Comparison of ENCODE assay signal across 1 cellular context in the genomic region with DNA sequence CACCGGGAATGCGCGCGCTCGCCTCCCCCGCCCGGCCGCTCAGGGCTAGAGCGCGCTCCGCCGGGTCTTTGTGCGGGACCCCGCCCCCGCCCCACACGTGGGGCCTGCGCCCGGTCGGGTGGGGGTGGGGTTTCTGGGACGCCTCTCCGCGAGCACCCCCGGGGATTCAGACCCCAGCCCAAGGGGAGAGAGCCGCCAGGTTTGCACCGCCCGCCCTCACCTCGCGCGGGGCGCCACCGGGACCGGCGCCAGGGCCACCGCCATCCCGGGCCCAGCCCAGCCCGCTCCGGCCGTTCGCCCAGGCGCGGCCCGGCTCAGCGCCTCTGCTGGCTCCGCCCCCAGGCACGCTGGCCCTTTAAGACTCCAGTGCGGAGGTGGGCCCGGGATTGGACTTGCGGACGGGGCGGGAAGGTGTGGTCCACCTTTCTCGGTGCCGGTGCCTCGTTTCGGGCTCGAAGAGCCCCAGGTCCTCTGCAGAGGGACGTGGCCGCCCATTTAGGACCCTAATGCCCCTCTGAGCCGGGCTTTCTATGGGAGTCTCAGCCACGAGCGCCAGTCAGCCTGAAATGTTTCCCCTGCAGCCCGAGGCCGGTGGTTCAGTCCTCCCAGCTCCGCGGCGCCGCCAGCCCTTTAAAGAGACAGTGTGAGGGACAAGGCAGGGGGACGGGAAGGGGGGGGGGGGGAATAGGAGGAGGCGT.
TF ChIP-seq lines count a peak whose summit lies in the region.

No MANE protein-coding gene starts in this region.

TF ChIP-seq in K562, 482 proteins besides CTCF, POLR2A, EP300 and RAD21 (continued from another document and continues in another):
- TF ChIP-seq, protein P1, sequence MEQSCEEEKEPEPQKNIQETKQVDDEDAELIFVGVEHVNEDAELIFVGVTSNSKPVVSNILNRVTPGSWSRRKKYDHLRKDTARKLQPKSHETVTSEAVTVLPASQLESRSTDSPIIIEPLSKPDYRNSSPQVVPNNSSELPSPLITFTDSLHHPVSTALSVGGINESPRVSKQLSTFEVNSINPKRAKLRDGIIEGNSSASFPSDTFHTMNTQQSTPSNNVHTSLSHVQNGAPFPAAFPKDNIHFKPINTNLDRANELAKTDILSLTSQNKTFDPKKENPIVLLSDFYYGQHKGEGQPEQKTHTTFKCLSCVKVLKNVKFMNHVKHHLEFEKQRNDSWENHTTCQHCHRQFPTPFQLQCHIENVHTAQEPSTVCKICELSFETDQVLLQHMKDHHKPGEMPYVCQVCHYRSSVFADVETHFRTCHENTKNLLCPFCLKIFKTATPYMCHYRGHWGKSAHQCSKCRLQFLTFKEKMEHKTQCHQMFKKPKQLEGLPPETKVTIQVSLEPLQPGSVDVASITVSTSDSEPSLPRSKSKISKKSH (CRISPR knock-in tag; IDR thresholded peaks at IDR 0.05): no peak
- TF ChIP-seq ATF1 (CRISPR knock-in tag; IDR thresholded peaks at IDR 0.05) (no peak), ATF1 (tag; IDR thresholded peaks at IDR 0.05) (peak; percentile 32; the same call in 1 of the 2 replicates), SMARCB1 (IDR thresholded peaks at IDR 0.05; ENCODE audit: insufficient read length, low read depth) (no peak), ZFP1 (CRISPR knock-in tag; IDR thresholded peaks at IDR 0.05) (no peak), ZNF79 (CRISPR knock-in tag; IDR thresholded peaks at IDR 0.05; ENCODE audit: low read depth) (no peak), GATAD2B (IDR thresholded peaks at IDR 0.05; ENCODE audit: borderline replicate concordance) (peak; percentile 79), NFE2L1 (tag; IDR thresholded peaks at IDR 0.05; ENCODE audit: borderline replicate concordance, low read depth) (no peak), FOSL1 (tag; conservative IDR thresholded peaks at IDR 0.05) (0 out of 2 replicates have a peak, but pooled peaks have one; percentile 16), EP400 (IDR thresholded peaks at IDR 0.05) (peak; percentile 73; the same call in 1 of the 2 replicates), POLR2G (IDR thresholded peaks at IDR 0.05; ENCODE audit: low read depth, low read length) (peak; percentile 78), SREBF2 (CRISPR knock-in tag; IDR thresholded peaks at IDR 0.05) (no peak), SRSF7 (optimal IDR thresholded peaks at IDR 0.05; ENCODE audit: low read depth, low read length) (no peak), KLF16 (IDR thresholded peaks at IDR 0.05) (no peak), CBX3 (IDR thresholded peaks at IDR 0.05; ENCODE audit: borderline replicate concordance in 1 of 2, low read length in 2 of 2) (no peak), SMAD1 (IDR thresholded peaks at IDR 0.05; ENCODE audit: low read depth, low read length, partially characterized antibody) (peak; percentile 30), JUNB (CRISPR knock-in tag; conservative IDR thresholded peaks at IDR 0.05) (no peak), ASH1L (IDR thresholded peaks at IDR 0.05; ENCODE audit: borderline replicate concordance, low read depth, partially characterized antibody) (peak; percentile 85), COPS2 (conservative IDR thresholded peaks at IDR 0.05) (no peak), KDM4B (IDR thresholded peaks at IDR 0.05; ENCODE audit: borderline replicate concordance in 2 of 2, low read depth in 1 of 2) (peak in 1 of 2 experiments; percentile 64; a peak in 1 of 4 replicates), SMARCA4 (IDR thresholded peaks at IDR 0.05) (no peak), CSDE1 (IDR thresholded peaks at IDR 0.05) (no peak), ZNF695 (CRISPR knock-in tag; IDR thresholded peaks at IDR 0.05) (no peak), TEAD1 (CRISPR knock-in tag; IDR thresholded peaks at IDR 0.05) (peak; percentile 33 to 69; a peak in 2 of 4 replicates), NFIC (IDR thresholded peaks at IDR 0.05) (peak; percentile 20; the same call in 1 of the 2 replicates), CREM (IDR thresholded peaks at IDR 0.05; ENCODE audit: low read depth) (no peak), GABPA (tag; conservative IDR thresholded peaks at IDR 0.05; ENCODE audit: low read depth) (0 out of 2 replicates have a peak, but pooled peaks have one; percentile 14), ZFP36 (IDR thresholded peaks at IDR 0.05; ENCODE audit: low read depth, low read length, partially characterized antibody) (no peak), SIN3A (IDR thresholded peaks at IDR 0.05; ENCODE audit: borderline replicate concordance in 2 of 2, control insufficient read depth in 1 of 2, low read depth in 2 of 2, low read length in 2 of 2) (peak; percentile 51 to 85; a peak in 3 of 4 replicates), SAP30 (IDR thresholded peaks at IDR 0.05; ENCODE audit: borderline replicate concordance, insufficient read depth, low read depth, low read length, poor library complexity, severe bottlenecking) (peak; percentile 77), SP1 (CRISPR knock-in tag; IDR thresholded peaks at IDR 0.05) (peak; percentile 94), PHB (CRISPR knock-in tag; IDR thresholded peaks at IDR 0.05) (no peak), GABPB1 (CRISPR knock-in tag; IDR thresholded peaks at IDR 0.05) (no peak), HIVEP1 (CRISPR knock-in tag; IDR thresholded peaks at IDR 0.05) (no peak)
- TF ChIP-seq, protein P2, sequence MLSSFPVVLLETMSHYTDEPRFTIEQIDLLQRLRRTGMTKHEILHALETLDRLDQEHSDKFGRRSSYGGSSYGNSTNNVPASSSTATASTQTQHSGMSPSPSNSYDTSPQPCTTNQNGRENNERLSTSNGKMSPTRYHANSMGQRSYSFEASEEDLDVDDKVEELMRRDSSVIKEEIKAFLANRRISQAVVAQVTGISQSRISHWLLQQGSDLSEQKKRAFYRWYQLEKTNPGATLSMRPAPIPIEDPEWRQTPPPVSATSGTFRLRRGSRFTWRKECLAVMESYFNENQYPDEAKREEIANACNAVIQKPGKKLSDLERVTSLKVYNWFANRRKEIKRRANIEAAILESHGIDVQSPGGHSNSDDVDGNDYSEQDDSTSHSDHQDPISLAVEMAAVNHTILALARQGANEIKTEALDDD (IDR thresholded peaks at IDR 0.05): no peak
- TF ChIP-seq, protein P3, sequence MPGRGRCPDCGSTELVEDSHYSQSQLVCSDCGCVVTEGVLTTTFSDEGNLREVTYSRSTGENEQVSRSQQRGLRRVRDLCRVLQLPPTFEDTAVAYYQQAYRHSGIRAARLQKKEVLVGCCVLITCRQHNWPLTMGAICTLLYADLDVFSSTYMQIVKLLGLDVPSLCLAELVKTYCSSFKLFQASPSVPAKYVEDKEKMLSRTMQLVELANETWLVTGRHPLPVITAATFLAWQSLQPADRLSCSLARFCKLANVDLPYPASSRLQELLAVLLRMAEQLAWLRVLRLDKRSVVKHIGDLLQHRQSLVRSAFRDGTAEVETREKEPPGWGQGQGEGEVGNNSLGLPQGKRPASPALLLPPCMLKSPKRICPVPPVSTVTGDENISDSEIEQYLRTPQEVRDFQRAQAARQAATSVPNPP (IDR thresholded peaks at IDR 0.05; ENCODE audit: borderline replicate concordance, insufficient read depth, insufficient read length): no peak
- TF ChIP-seq, protein P4, sequence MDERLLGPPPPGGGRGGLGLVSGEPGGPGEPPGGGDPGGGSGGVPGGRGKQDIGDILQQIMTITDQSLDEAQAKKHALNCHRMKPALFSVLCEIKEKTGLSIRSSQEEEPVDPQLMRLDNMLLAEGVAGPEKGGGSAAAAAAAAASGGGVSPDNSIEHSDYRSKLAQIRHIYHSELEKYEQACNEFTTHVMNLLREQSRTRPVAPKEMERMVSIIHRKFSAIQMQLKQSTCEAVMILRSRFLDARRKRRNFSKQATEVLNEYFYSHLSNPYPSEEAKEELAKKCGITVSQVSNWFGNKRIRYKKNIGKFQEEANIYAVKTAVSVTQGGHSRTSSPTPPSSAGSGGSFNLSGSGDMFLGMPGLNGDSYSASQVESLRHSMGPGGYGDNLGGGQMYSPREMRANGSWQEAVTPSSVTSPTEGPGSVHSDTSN (CRISPR knock-in tag; IDR thresholded peaks at IDR 0.05; ENCODE audit: low read depth): no peak
- TF ChIP-seq, protein P4 (tag; conservative IDR thresholded peaks at IDR 0.05; ENCODE audit: low read depth): no peak
- TF ChIP-seq, protein P5, sequence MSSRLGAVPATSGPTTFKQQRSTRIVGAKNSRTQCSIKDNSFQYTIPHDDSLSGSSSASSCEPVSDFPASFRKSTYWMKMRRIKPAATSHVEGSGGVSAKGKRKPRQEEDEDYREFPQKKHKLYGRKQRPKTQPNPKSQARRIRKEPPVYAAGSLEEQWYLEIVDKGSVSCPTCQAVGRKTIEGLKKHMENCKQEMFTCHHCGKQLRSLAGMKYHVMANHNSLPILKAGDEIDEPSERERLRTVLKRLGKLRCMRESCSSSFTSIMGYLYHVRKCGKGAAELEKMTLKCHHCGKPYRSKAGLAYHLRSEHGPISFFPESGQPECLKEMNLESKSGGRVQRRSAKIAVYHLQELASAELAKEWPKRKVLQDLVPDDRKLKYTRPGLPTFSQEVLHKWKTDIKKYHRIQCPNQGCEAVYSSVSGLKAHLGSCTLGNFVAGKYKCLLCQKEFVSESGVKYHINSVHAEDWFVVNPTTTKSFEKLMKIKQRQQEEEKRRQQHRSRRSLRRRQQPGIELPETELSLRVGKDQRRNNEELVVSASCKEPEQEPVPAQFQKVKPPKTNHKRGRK (tag; IDR thresholded peaks at IDR 0.05): no peak
- TF ChIP-seq, protein P6, sequence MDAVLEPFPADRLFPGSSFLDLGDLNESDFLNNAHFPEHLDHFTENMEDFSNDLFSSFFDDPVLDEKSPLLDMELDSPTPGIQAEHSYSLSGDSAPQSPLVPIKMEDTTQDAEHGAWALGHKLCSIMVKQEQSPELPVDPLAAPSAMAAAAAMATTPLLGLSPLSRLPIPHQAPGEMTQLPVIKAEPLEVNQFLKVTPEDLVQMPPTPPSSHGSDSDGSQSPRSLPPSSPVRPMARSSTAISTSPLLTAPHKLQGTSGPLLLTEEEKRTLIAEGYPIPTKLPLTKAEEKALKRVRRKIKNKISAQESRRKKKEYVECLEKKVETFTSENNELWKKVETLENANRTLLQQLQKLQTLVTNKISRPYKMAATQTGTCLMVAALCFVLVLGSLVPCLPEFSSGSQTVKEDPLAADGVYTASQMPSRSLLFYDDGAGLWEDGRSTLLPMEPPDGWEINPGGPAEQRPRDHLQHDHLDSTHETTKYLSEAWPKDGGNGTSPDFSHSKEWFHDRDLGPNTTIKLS (IDR thresholded peaks at IDR 0.05; ENCODE audit: borderline replicate concordance, low read depth): no peak
- TF ChIP-seq, protein P7, sequence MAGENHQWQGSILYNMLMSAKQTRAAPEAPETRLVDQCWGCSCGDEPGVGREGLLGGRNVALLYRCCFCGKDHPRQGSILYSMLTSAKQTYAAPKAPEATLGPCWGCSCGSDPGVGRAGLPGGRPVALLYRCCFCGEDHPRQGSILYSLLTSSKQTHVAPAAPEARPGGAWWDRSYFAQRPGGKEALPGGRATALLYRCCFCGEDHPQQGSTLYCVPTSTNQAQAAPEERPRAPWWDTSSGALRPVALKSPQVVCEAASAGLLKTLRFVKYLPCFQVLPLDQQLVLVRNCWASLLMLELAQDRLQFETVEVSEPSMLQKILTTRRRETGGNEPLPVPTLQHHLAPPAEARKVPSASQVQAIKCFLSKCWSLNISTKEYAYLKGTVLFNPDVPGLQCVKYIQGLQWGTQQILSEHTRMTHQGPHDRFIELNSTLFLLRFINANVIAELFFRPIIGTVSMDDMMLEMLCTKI (IDR thresholded peaks at IDR 0.05; ENCODE audit: partially characterized antibody): no peak
- TF ChIP-seq, protein P8, sequence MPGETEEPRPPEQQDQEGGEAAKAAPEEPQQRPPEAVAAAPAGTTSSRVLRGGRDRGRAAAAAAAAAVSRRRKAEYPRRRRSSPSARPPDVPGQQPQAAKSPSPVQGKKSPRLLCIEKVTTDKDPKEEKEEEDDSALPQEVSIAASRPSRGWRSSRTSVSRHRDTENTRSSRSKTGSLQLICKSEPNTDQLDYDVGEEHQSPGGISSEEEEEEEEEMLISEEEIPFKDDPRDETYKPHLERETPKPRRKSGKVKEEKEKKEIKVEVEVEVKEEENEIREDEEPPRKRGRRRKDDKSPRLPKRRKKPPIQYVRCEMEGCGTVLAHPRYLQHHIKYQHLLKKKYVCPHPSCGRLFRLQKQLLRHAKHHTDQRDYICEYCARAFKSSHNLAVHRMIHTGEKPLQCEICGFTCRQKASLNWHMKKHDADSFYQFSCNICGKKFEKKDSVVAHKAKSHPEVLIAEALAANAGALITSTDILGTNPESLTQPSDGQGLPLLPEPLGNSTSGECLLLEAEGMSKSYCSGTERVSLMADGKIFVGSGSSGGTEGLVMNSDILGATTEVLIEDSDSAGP (CRISPR knock-in tag; IDR thresholded peaks at IDR 0.05): peak; percentile 97
- TF ChIP-seq, protein P9, sequence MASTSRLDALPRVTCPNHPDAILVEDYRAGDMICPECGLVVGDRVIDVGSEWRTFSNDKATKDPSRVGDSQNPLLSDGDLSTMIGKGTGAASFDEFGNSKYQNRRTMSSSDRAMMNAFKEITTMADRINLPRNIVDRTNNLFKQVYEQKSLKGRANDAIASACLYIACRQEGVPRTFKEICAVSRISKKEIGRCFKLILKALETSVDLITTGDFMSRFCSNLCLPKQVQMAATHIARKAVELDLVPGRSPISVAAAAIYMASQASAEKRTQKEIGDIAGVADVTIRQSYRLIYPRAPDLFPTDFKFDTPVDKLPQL (IDR thresholded peaks at IDR 0.05; ENCODE audit: extremely low read depth, insufficient read length): no peak
- TF ChIP-seq, protein P10, sequence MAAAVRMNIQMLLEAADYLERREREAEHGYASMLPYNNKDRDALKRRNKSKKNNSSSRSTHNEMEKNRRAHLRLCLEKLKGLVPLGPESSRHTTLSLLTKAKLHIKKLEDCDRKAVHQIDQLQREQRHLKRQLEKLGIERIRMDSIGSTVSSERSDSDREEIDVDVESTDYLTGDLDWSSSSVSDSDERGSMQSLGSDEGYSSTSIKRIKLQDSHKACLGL (CRISPR knock-in tag; IDR thresholded peaks at IDR 0.05; ENCODE audit: borderline replicate concordance, poor library complexity, severe bottlenecking): peak; percentile 52
- TF ChIP-seq, protein P11, sequence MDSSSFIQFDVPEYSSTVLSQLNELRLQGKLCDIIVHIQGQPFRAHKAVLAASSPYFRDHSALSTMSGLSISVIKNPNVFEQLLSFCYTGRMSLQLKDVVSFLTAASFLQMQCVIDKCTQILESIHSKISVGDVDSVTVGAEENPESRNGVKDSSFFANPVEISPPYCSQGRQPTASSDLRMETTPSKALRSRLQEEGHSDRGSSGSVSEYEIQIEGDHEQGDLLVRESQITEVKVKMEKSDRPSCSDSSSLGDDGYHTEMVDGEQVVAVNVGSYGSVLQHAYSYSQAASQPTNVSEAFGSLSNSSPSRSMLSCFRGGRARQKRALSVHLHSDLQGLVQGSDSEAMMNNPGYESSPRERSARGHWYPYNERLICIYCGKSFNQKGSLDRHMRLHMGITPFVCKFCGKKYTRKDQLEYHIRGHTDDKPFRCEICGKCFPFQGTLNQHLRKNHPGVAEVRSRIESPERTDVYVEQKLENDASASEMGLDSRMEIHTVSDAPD (CRISPR knock-in tag; IDR thresholded peaks at IDR 0.05): no peak
